ENCODE assay signal across 8 cellular contexts in genomic region chr3:126678691-126679317, GRCh38. TPM values are rescaled to one million over a fixed set of nuclear protein-coding genes. Genes with fewer than 3 reads are reported as not detected.
DNase-seq lines count a peak whose midpoint lies in the region; ATAC-seq and TF ChIP-seq lines count a peak whose summit lies in the region.

No MANE protein-coding gene starts in this region.

- peaks cover 11% of the 10 kb centered on the region for H3K4me1 Mint-ChIP-seq in dendritic cell treated with granulocyte-macrophage colony-stimulating factor and Interleukin-4, amounts not matched to agents 40 ng/mL and 50 ng/mL, for 4 days (ENCODE audit: low read depth)
- H3K4me1 Mint-ChIP-seq in osteocyte (ENCODE audit: unreplicated experiment): peaks cover 7% of the 10 kb centered on the region

- DNase-seq in NCI-H1417 (lab: John Stamatoyannopoulos, UW) (peak; percentile 60 to 68 (median 61)), NCI-H1417 treated with DMSO at 0.1 percent for 48 hours (lab: John Stamatoyannopoulos, UW) (no peak), NCI-H2107 (lab: John Stamatoyannopoulos, UW) (peak; percentile 41), osteocyte (ENCODE audit: extremely low spot score, unreplicated experiment) (peak; percentile 71), body of pancreas (no peak)

- H3K27me3 Mint-ChIP-seq in dendritic cell treated with granulocyte-macrophage colony-stimulating factor and Interleukin-4, amounts not matched to agents 40 ng/mL and 50 ng/mL, for 4 days: peaks cover 39% of the 10 kb centered on the region
- peaks cover 53% of the 10 kb centered on the region for H3K27me3 Mint-ChIP-seq in osteocyte (ENCODE audit: unreplicated experiment)

- no peak for TF ChIP-seq CTCF in osteocyte (IDR thresholded peaks at IDR 0.05)
- TF ChIP-seq CTCF in body of pancreas (IDR thresholded peaks at IDR 0.05): no peak

- H3K4me3 Mint-ChIP-seq in dendritic cell treated with granulocyte-macrophage colony-stimulating factor and Interleukin-4, amounts not matched to agents 40 ng/mL and 50 ng/mL, for 4 days: no peak overlapping the region
- H3K4me3 Mint-ChIP-seq in osteocyte (ENCODE audit: unreplicated experiment): no peak overlapping the region

- H3K9me3 Mint-ChIP-seq in dendritic cell treated with granulocyte-macrophage colony-stimulating factor and Interleukin-4, amounts not matched to agents 40 ng/mL and 50 ng/mL, for 4 days: no peaks in the 10 kb centered on the region
- H3K9me3 Mint-ChIP-seq in osteocyte (ENCODE audit: unreplicated experiment): peaks cover 12% of the 10 kb centered on the region

- no peaks in the 10 kb centered on the region for H3K36me3 ChIP-seq in body of pancreas (replicated peaks in 1 of 2; ENCODE audit: insufficient read depth in 1 of 2, low read depth in 2 of 2)

- no peaks in the 10 kb centered on the region for H3K27me3 ChIP-seq in body of pancreas

- peak overlapping the region; percentile 37 for H3K27ac Mint-ChIP-seq in dendritic cell treated with granulocyte-macrophage colony-stimulating factor and Interleukin-4, amounts not matched to agents 40 ng/mL and 50 ng/mL, for 4 days
- H3K27ac Mint-ChIP-seq in osteocyte (ENCODE audit: unreplicated experiment): no peak overlapping the region

- 23 to 26% methylated on average over 14 to 31 of the region's 31 CpGs for WGBS in body of pancreas, 2 donors

- ATAC-seq in HG03571 (IDR thresholded peaks at IDR 0.05; ENCODE audit: unreplicated experiment) (no peak), HG03139 (IDR thresholded peaks at IDR 0.05; ENCODE audit: unreplicated experiment) (no peak), body of pancreas (no peak)

- H3K4me1 ChIP-seq in body of pancreas: no peaks in the 10 kb centered on the region

- no peaks in the 10 kb centered on the region for H3K9me3 ChIP-seq in body of pancreas

- no peaks in the 10 kb centered on the region for H3K36me3 Mint-ChIP-seq in dendritic cell treated with granulocyte-macrophage colony-stimulating factor and Interleukin-4, amounts not matched to agents 40 ng/mL and 50 ng/mL, for 4 days (ENCODE audit: low read depth)
- H3K36me3 Mint-ChIP-seq in osteocyte (ENCODE audit: unreplicated experiment): peaks cover 3% of the 10 kb centered on the region

- H3K4me3 ChIP-seq in body of pancreas: no peak overlapping the region

- intact Hi-C loops in dendritic cell treated with granulocyte-macrophage colony-stimulating factor and Interleukin-4, amounts not matched to agents 40 ng/mL and 50 ng/mL, for 4 days (cut with micrococcal nuclease): loop anchor here (1.0 kb wide), 1 partner anchor 865 kb away; no protein-coding TSS in a partner anchor
- intact Hi-C loops in body of pancreas (cut with DNase I): loop anchor here (10.0 kb wide), 1 partner anchor 776 kb away; no protein-coding TSS in a partner anchor

- no peak overlapping the region for H3K27ac ChIP-seq in body of pancreas

- TF ChIP-seq POLR2A in body of pancreas (IDR thresholded peaks at IDR 0.05): no peak

RNA-seq across cellular contexts. Expression of gene TXNRD3, which starts 23.9 kb away (rescaled TPM):
- total RNA-seq in osteocyte: 16.9 and 17.6 TPM in 2 replicates
- total RNA-seq in body of pancreas: 10 to 100 TPM; 10.6 to 13.5 TPM

RNA-seq across cellular contexts. Expression of gene CHCHD6, which starts 25.2 kb away (rescaled TPM):
- total RNA-seq in osteocyte (13.1 and 13.9 TPM in 2 replicates), body of pancreas (10 to 100 TPM in 1 of 2 donors, under 1 TPM in 1; 0.66 to 10.9 TPM)

Comparison
In these comparisons a context has a peak if more than half of its experiments do, and no peak if none do; other contexts are left out.
1. DNase-seq: peak in NCI-H1417 (3 of 3), NCI-H2107 (single experiment) and osteocyte (single experiment); none in NCI-H1417 treated with DMSO at 0.1 percent for 48 hours (single experiment) and body of pancreas (0 of 4).